19 cellular contexts compared by ENCODE assay signal in the genomic region with DNA sequence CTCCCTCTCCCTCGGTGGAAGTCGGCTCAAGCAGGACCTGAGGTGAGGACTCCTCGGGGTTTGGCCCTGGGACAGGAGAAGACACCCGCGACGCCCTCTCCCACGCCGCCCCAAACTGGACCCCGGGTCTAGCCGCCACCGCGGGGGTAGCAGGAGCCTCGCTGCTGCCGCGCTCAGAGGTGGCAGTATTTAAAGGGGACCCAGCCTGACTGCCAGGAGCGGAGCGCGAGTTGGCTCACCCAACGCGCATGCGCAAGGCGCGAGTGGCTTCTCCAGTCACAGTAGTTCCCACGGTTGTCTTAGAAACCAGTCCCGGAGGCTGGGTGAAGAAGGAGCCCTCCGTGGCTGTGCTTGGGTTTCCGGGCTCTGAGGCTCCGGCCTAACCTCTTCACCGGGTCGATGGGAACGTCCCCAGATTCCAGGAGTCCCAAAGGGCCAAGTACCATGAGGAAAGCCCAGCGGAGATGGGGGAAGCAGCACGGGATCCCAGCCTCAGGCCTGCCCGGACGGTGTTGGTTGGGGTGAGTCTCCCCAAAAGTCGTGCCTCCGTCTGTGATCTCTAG.
DNase-seq lines count a peak whose midpoint lies in the region; ATAC-seq and TF ChIP-seq lines count a peak whose summit lies in the region.
"Had no signal": no experiment of that assay in that cellular context is flagged by ENCODE, and none has a peak within 500 bp of the region (broad histone marks: within the 10 kb centered on the region; RNA-seq: fewer than 3 reads in every experiment).

No MANE protein-coding gene starts in this region.

- TF ChIP-seq CTCF in type B pancreatic cell (conservative IDR thresholded peaks at IDR 0.05), result no peak

- no peak overlapping the region for H3K4me3 Mint-ChIP-seq in activated CD4-positive, alpha-beta memory T cell treated with anti-CD3 and anti-CD28 coated beads for 36 hours
- H3K4me3 Mint-ChIP-seq in type B pancreatic cell, result no peak overlapping the region
- H3K4me3 Mint-ChIP-seq: CD8-positive, alpha-beta T cell; HFFc6 had no signal

- peaks cover 6% of the 10 kb centered on the region for H3K36me3 Mint-ChIP-seq in activated CD4-positive, alpha-beta memory T cell treated with anti-CD3 and anti-CD28 coated beads for 36 hours
- H3K36me3 Mint-ChIP-seq in type B pancreatic cell, result no peaks in the 10 kb centered on the region
- H3K36me3 Mint-ChIP-seq: CD8-positive, alpha-beta T cell had no signal

- CTCF ChIA-PET in activated CD4-positive, alpha-beta memory T cell treated with anti-CD3 and anti-CD28 coated beads for 36 hours (lab: Charles Lee), result no interaction called here

- POLR2A ChIA-PET in activated CD4-positive, alpha-beta memory T cell treated with anti-CD3 and anti-CD28 coated beads for 36 hours (lab: Charles Lee), result no interaction called here

- DNase-seq in cardiac septum (ENCODE audit: low spot score) (peak; percentile 64), left ventricle myocardium superior (no peak), mesenteric fat pad (ENCODE audit: low spot score) (peak; percentile 79), type B pancreatic cell (ENCODE audit: extremely low spot score, unreplicated experiment) (peak; percentile 36), AG20443 (ENCODE audit: low spot score) (no peak), T-helper 1 cell (no peak), NK-92 (lab: John Stamatoyannopoulos, UW; ENCODE audit: unreplicated experiment) (no peak)
- DNase-seq in activated CD4-positive, alpha-beta memory T cell treated with anti-CD3 and anti-CD28 coated beads for 36 hours, result peak; percentile 4
- DNase-seq: Calu3, DMS53, HFFc6, NCI-H1417, NCI-H187, NCI-H2107, NCI-H226, NCI-H524, NCI-H82, PC-9 had no signal

- H3K9me3 Mint-ChIP-seq in activated CD4-positive, alpha-beta memory T cell treated with anti-CD3 and anti-CD28 coated beads for 36 hours, result peaks cover 35% of the 10 kb centered on the region
- peaks cover 5% of the 10 kb centered on the region for H3K9me3 Mint-ChIP-seq in type B pancreatic cell

- intact Hi-C loops in cardiac septum (cut with DNase I) (no loop called here), left ventricle myocardium superior (cut with micrococcal nuclease) (no loop called here)
- intact Hi-C loops in activated CD4-positive, alpha-beta memory T cell treated with anti-CD3 and anti-CD28 coated beads for 36 hours (cut with micrococcal nuclease), result no loop called here

- no peak for ATAC-seq in left ventricle myocardium superior
- ATAC-seq: CD8-positive, alpha-beta T cell had no signal

- H3K4me1 Mint-ChIP-seq in activated CD4-positive, alpha-beta memory T cell treated with anti-CD3 and anti-CD28 coated beads for 36 hours (ENCODE audit: low read depth), result no peaks in the 10 kb centered on the region
- H3K4me1 Mint-ChIP-seq in type B pancreatic cell (ENCODE audit: unreplicated experiment), result no peaks in the 10 kb centered on the region

- H3K27me3 Mint-ChIP-seq in activated CD4-positive, alpha-beta memory T cell treated with anti-CD3 and anti-CD28 coated beads for 36 hours, result no peaks in the 10 kb centered on the region
- H3K27me3 Mint-ChIP-seq in type B pancreatic cell, result no peaks in the 10 kb centered on the region

- no peak overlapping the region for H3K27ac Mint-ChIP-seq in activated CD4-positive, alpha-beta memory T cell treated with anti-CD3 and anti-CD28 coated beads for 36 hours
- no peak overlapping the region for H3K27ac Mint-ChIP-seq in type B pancreatic cell
- H3K27ac Mint-ChIP-seq: CD8-positive, alpha-beta T cell; HFFc6 had no signal

Comparison
In these comparisons a context has a peak if more than half of its experiments do, and no peak if none do; other contexts are left out.
1. DNase-seq: peak in cardiac septum (single experiment), activated CD4-positive, alpha-beta memory T cell treated with anti-CD3 and anti-CD28 coated beads for 36 hours (single experiment), mesenteric fat pad (single experiment) and type B pancreatic cell (single experiment); none in left ventricle myocardium superior (single experiment), AG20443 (single experiment), T-helper 1 cell (0 of 5) and NK-92 (single experiment).